Comparison of ENCODE assay signal across 1 cellular context in genomic region chr3:130748520-130748919, GRCh38.
TF ChIP-seq lines count a peak whose summit lies in the region.

No MANE protein-coding gene starts in this region.

TF ChIP-seq in GM23338, 12 proteins besides CTCF, POLR2A, EP300 and RAD21 (continued from another document):
- no peak for TF ChIP-seq ZNF462 (CRISPR knock-in tag; IDR thresholded peaks at IDR 0.05)
- TF ChIP-seq ZNF114 (CRISPR knock-in tag; IDR thresholded peaks at IDR 0.05), result no peak
- TF ChIP-seq POLR2AphosphoS5 (IDR thresholded peaks at IDR 0.05; ENCODE audit: low read depth), result no peak
- no peak for TF ChIP-seq EZH2 (IDR thresholded peaks at IDR 0.05; ENCODE audit: low read depth, unreplicated experiment)
- no peak for TF ChIP-seq STAT1 (IDR thresholded peaks at IDR 0.05; ENCODE audit: unreplicated experiment)
- no peak for TF ChIP-seq ZNF331 (CRISPR knock-in tag; IDR thresholded peaks at IDR 0.05; ENCODE audit: low read depth)
- TF ChIP-seq EZH2phosphoT487 (IDR thresholded peaks at IDR 0.05; ENCODE audit: unreplicated experiment), result no peak
